ENCODE assay signal across 20 cellular contexts in genomic region chr7:98474558-98474957, GRCh38.
"Had no signal": no experiment of that assay in that cellular context is flagged by ENCODE, and none has a peak within 500 bp of the region (broad histone marks: within the 10 kb centered on the region; RNA-seq: fewer than 3 reads in every experiment).

No MANE protein-coding gene starts in this region.

- DNase-seq: activated CD4-positive, alpha-beta T cell treated with anti-CD3 and anti-CD28 coated beads, Interleukin-2, amount 50 U/mL, for 4 hours; activated CD4-positive, CD25-positive, alpha-beta regulatory T cell treated with anti-CD3 and anti-CD28 coated beads, Interleukin-2, amount 50 U/mL, for 72 hours; activated naive CD4-positive, alpha-beta T cell treated with anti-CD3 and anti-CD28 coated beads, Interleukin-2, amount 10 ng/mL, durations not matched to agents 7 days and 5 days; activated T-cell treated with anti-CD3 and anti-CD28 coated beads for 4 hours; adrenal gland; hippocampal formation; kidney; left ventricle myocardium inferior; naive thymus-derived CD8-positive, alpha-beta T cell; retina; stimulated activated CD4-positive, alpha-beta T cell treated with anti-CD3 and anti-CD28 coated beads, Interleukin-4, amount 100 ng/mL, for 24 hours; stimulated activated CD8-positive, alpha-beta memory T cell treated with anti-CD3 and anti-CD28 coated beads, Interleukin-4, amount 100 ng/mL, for 48 hours; stimulated activated naive CD8-positive, alpha-beta T cell treated with anti-CD3 and anti-CD28 coated beads, Interleukin-15, Interleukin-2, amounts not matched to agents 100 U/mL and 50 U/mL, for 24 hours; T-helper 1 cell; T1000 had no signal

- H3K4me1 Mint-ChIP-seq: activated naive CD4-positive, alpha-beta T cell treated with anti-CD3 and anti-CD28 coated beads, Interleukin-2, amount 10 ng/mL, durations not matched to agents 7 days and 5 days had no signal

- H3K27ac Mint-ChIP-seq: activated naive CD4-positive, alpha-beta T cell treated with anti-CD3 and anti-CD28 coated beads, Interleukin-2, amount 10 ng/mL, durations not matched to agents 7 days and 5 days; activated T-helper 2 cell treated with anti-CD3 and anti-CD28 coated beads, Interferon-gamma antibody, Interleukin-2, Interleukin-4, amounts not matched to agents 10 μg/mL and 5 μg/mL and 100 μg/mL, durations not matched to agents 14 hours and 24 hours and 36 hours; memory B cell; naive thymus-derived CD8-positive, alpha-beta T cell; type B pancreatic cell had no signal

- H3K36me3 Mint-ChIP-seq: activated naive CD4-positive, alpha-beta T cell treated with anti-CD3 and anti-CD28 coated beads, Interleukin-2, amount 10 ng/mL, durations not matched to agents 7 days and 5 days; memory B cell; type B pancreatic cell had no signal

- H3K9me3 ChIP-seq: adrenal gland, left ventricle myocardium inferior, suprapubic skin had no signal

- H3K4me3 Mint-ChIP-seq: activated naive CD4-positive, alpha-beta T cell treated with anti-CD3 and anti-CD28 coated beads, Interleukin-2, amount 10 ng/mL, durations not matched to agents 7 days and 5 days; memory B cell; naive thymus-derived CD8-positive, alpha-beta T cell; type B pancreatic cell had no signal

- H3K9me3 Mint-ChIP-seq: activated naive CD4-positive, alpha-beta T cell treated with anti-CD3 and anti-CD28 coated beads, Interleukin-2, amount 10 ng/mL, durations not matched to agents 7 days and 5 days; activated T-helper 2 cell treated with anti-CD3 and anti-CD28 coated beads, Interferon-gamma antibody, Interleukin-2, Interleukin-4, amounts not matched to agents 10 μg/mL and 5 μg/mL and 100 μg/mL, durations not matched to agents 14 hours and 24 hours and 36 hours; memory B cell; type B pancreatic cell had no signal

- H3K4me3 ChIP-seq: adrenal gland, left ventricle myocardium inferior, skin epidermis, suprapubic skin had no signal

- H3K27ac ChIP-seq: adrenal gland, left ventricle myocardium inferior, skin epidermis, suprapubic skin had no signal

- ATAC-seq: naive thymus-derived CD8-positive, alpha-beta T cell; stimulated activated naive CD8-positive, alpha-beta T cell treated with anti-CD3 and anti-CD28 coated beads, Interleukin-15, Interleukin-2, amounts not matched to agents 100 U/mL and 50 U/mL, for 24 hours had no signal

- H3K36me3 ChIP-seq: adrenal gland, left ventricle myocardium inferior, suprapubic skin had no signal
